ENCODE assay signal across 23 cellular contexts in genomic region chr6:141551318-141551717, GRCh38.
A peak's percentile ranks its signal among the peaks of the same experiment; 100 is the strongest.
DNase-seq lines count a peak whose midpoint lies in the region; ATAC-seq and TF ChIP-seq lines count a peak whose summit lies in the region.
"Had no signal": no experiment of that assay in that cellular context is flagged by ENCODE, and none has a peak within 500 bp of the region (broad histone marks: within the 10 kb centered on the region; RNA-seq: fewer than 3 reads in every experiment).

No MANE protein-coding gene starts in this region.

- H3K4me1 ChIP-seq in left lung (no peaks in the 10 kb centered on the region), esophagus muscularis mucosa (no peaks in the 10 kb centered on the region)
- H3K4me1 ChIP-seq: sigmoid colon had no signal

- H3K9me3 ChIP-seq in left lung: peaks cover 0 to 7% of the 10 kb centered on the region in 2 donors
- H3K9me3 ChIP-seq in esophagus muscularis mucosa: peaks cover 0 to 4% (median 0%) of the 10 kb centered on the region in 4 donors
- H3K9me3 ChIP-seq: sigmoid colon had no signal

- H3K36me3 ChIP-seq in left lung (no peaks in the 10 kb centered on the region), esophagus muscularis mucosa (no peaks in the 10 kb centered on the region)
- H3K36me3 ChIP-seq: sigmoid colon had no signal

- WGBS in esophagus muscularis mucosa: 91% methylated on average over 2 of the region's 2 CpGs

- H3K27ac ChIP-seq in 22Rv1 (peak overlapping the region; percentile 69), left lung (no peak overlapping the region), esophagus muscularis mucosa (replicated peaks in 1 of 4) (no peak overlapping the region)
- H3K27ac ChIP-seq: KMS-11, RWPE1, sigmoid colon had no signal

- no peak for ATAC-seq in GM18868 (IDR thresholded peaks at IDR 0.05; ENCODE audit: unreplicated experiment)
- ATAC-seq in left lung: no peak
- ATAC-seq: activated CD8-positive, alpha-beta T cell treated with anti-CD3 and anti-CD28 coated beads for 36 hours; left colon; stimulated activated naive B cell treated with anti-CD40 and anti-IgM and Interleukin-4, amounts not matched to agents 10 μg/mL and 1 μg/mL and 100 μg/mL, for 72 hours had no signal

- peak; percentile 3 for DNase-seq in A172 (ENCODE audit: low spot score)
- peak; percentile 40 for DNase-seq in M059J (ENCODE audit: low read depth)
- DNase-seq in amniotic epithelial cell (ENCODE audit: low read depth): peak; percentile 11
- DNase-seq in left lung: no peak
- no peak for DNase-seq in esophagus muscularis mucosa (ENCODE audit: extremely low spot score)
- DNase-seq: activated CD8-positive, alpha-beta T cell treated with anti-CD3 and anti-CD28 coated beads for 36 hours; activated naive CD8-positive, alpha-beta T cell treated with anti-CD3 and anti-CD28 coated beads, Interleukin-2, amount 10 ng/mL, durations not matched to agents 7 days and 5 days; AML-193; CD4-positive, alpha-beta T cell; GF-D8; hippocampal formation; left colon; NCI-H1048; NCI-H187 treated with DMSO at 0.1 percent for 48 hours; NCI-H2227 treated with DMSO at 0.1 percent for 48 hours; sigmoid colon; stimulated activated CD4-positive, alpha-beta T cell treated with anti-CD3 and anti-CD28 coated beads, Interleukin-4, amount 100 ng/mL, for 4 hours; stimulated activated naive B cell treated with anti-CD40 and anti-IgM and Interleukin-4, amounts not matched to agents 10 μg/mL and 1 μg/mL and 100 μg/mL, for 72 hours; T-helper 2 cell had no signal

- no peaks in the 10 kb centered on the region for H3K27me3 ChIP-seq in left lung
- H3K27me3 ChIP-seq in esophagus muscularis mucosa: no peaks in the 10 kb centered on the region
- H3K27me3 ChIP-seq: sigmoid colon had no signal

- TF ChIP-seq POLR2A in esophagus muscularis mucosa (IDR thresholded peaks at IDR 0.05; ENCODE audit: low read depth): no peak

- H3K4me3 ChIP-seq in left lung (no peak overlapping the region), esophagus muscularis mucosa (no peak overlapping the region)
- H3K4me3 ChIP-seq: sigmoid colon had no signal

- intact Hi-C loops in left lung (cut with DNase I): no loop called here
- intact Hi-C loops in esophagus muscularis mucosa (cut with DNase I): no loop called here

- no peak for TF ChIP-seq CTCF in 22Rv1 (IDR thresholded peaks at IDR 0.05)
- TF ChIP-seq CTCF in left lung (IDR thresholded peaks at IDR 0.05): no peak
- no peak for TF ChIP-seq CTCF in esophagus muscularis mucosa (IDR thresholded peaks at IDR 0.05)

- no peak for TF ChIP-seq EP300 in esophagus muscularis mucosa (IDR thresholded peaks at IDR 0.05)

Comparison
In these comparisons a context has a peak if more than half of its experiments do, and no peak if none do; other contexts are left out.
1. DNase-seq: peak in A172 (single experiment), M059J (single experiment) and amniotic epithelial cell (single experiment); none in left lung (0 of 2) and esophagus muscularis mucosa (single experiment).